In genomic region chr7:100221767-100222444, GRCh38 we compare ENCODE assay signal across 14 cellular contexts. TPM values are rescaled to one million over a fixed set of nuclear protein-coding genes. Genes with fewer than 3 reads are reported as not detected.
DNase-seq lines count a peak whose midpoint lies in the region; ATAC-seq and TF ChIP-seq lines count a peak whose summit lies in the region.
"Had no signal": no experiment of that assay in that cellular context is flagged by ENCODE, and none has a peak within 500 bp of the region (broad histone marks: within the 10 kb centered on the region; RNA-seq: fewer than 3 reads in every experiment).

No MANE protein-coding gene starts in this region.

- peak overlapping the region in 1 of 4 donors; percentile 0 for H3K4me3 ChIP-seq in transverse colon

- POLR2A ChIA-PET in activated CD8-positive, alpha-beta T cell treated with anti-CD3 and anti-CD28 coated beads, Interleukin-2, amount 10 ng/mL, durations not matched to agents 7 days and 5 days (lab: Charles Lee) = interaction anchor here (0.6 to 5.5 kb wide), 17 partner anchors 9 to 207 kb away, joined by 3 to 48 read pairs (median 4); partner anchors contain the start of genes AP4M1, LAMTOR4, MCM7 and ZCWPW1

- WGBS in transverse colon (ENCODE audit: low coverage in 1 of 2), 2 donors = 80 to 90% methylated on average over 2 to 14 of the region's 14 CpGs

- TF ChIP-seq POLR2A in transverse colon (IDR thresholded peaks at IDR 0.05) = no peak

- peak overlapping the region; percentile 98 for H3K27ac Mint-ChIP-seq in activated CD8-positive, alpha-beta T cell treated with anti-CD3 and anti-CD28 coated beads, Interleukin-2, amount 10 ng/mL, durations not matched to agents 7 days and 5 days
- peak overlapping the region; percentile 99 for H3K27ac Mint-ChIP-seq in memory B cell

- CTCF ChIA-PET in activated CD8-positive, alpha-beta T cell treated with anti-CD3 and anti-CD28 coated beads, Interleukin-2, amount 10 ng/mL, durations not matched to agents 7 days and 5 days (lab: Charles Lee) = interaction anchor here (0.7 to 16.0 kb wide), 6 partner anchors 10 to 176 kb away, joined by 3 to 200 read pairs (median 4); partner anchors contain the start of genes GPC2 and STAG3

- peaks cover 61% of the 10 kb centered on the region for H3K36me3 Mint-ChIP-seq in activated CD8-positive, alpha-beta T cell treated with anti-CD3 and anti-CD28 coated beads, Interleukin-2, amount 10 ng/mL, durations not matched to agents 7 days and 5 days (ENCODE audit: low read depth)
- H3K36me3 Mint-ChIP-seq in memory B cell = peaks cover 11% of the 10 kb centered on the region

- no peaks in the 10 kb centered on the region for H3K27me3 Mint-ChIP-seq in activated CD8-positive, alpha-beta T cell treated with anti-CD3 and anti-CD28 coated beads, Interleukin-2, amount 10 ng/mL, durations not matched to agents 7 days and 5 days (ENCODE audit: low read depth)
- H3K27me3 Mint-ChIP-seq in memory B cell = no peaks in the 10 kb centered on the region

- no peaks in the 10 kb centered on the region for H3K27me3 ChIP-seq in transverse colon
- H3K27me3 ChIP-seq: tibial nerve had no signal

- H3K9me3 ChIP-seq in transverse colon = no peaks in the 10 kb centered on the region
- H3K9me3 ChIP-seq: tibial nerve had no signal

- peak overlapping the region; percentile 95 for H3K4me3 Mint-ChIP-seq in activated CD8-positive, alpha-beta T cell treated with anti-CD3 and anti-CD28 coated beads, Interleukin-2, amount 10 ng/mL, durations not matched to agents 7 days and 5 days
- H3K4me3 Mint-ChIP-seq in memory B cell = peak overlapping the region; percentile 93

- no peaks in the 10 kb centered on the region for H3K9me3 Mint-ChIP-seq in activated CD8-positive, alpha-beta T cell treated with anti-CD3 and anti-CD28 coated beads, Interleukin-2, amount 10 ng/mL, durations not matched to agents 7 days and 5 days (ENCODE audit: insufficient read depth)
- no peaks in the 10 kb centered on the region for H3K9me3 Mint-ChIP-seq in memory B cell

- H3K36me3 ChIP-seq in transverse colon = no peaks in the 10 kb centered on the region

- no peak for ATAC-seq in activated CD8-positive, alpha-beta T cell treated with anti-CD3 and anti-CD28 coated beads, Interleukin-2, amount 10 ng/mL, durations not matched to agents 7 days and 5 days
- ATAC-seq in memory B cell (ENCODE audit: low read depth) (no peak), HG03354 (IDR thresholded peaks at IDR 0.05; ENCODE audit: poor library complexity, severe bottlenecking, unreplicated experiment) (no peak)

- in situ Hi-C loops in transverse colon (cut with MboI; ENCODE audit: low pct_ligation_motif_present in 1 of 4, low pct_unique_long_range_greater_than_20kb in 1 of 4, low sequenced_read_pairs in 3 of 4) = no loop called here

- H3K4me1 ChIP-seq in transverse colon = peaks cover 0 to 3% (median 0%) of the 10 kb centered on the region in 4 donors
- H3K4me1 ChIP-seq: tibial nerve had no signal

- H3K4me1 Mint-ChIP-seq in activated CD8-positive, alpha-beta T cell treated with anti-CD3 and anti-CD28 coated beads, Interleukin-2, amount 10 ng/mL, durations not matched to agents 7 days and 5 days (ENCODE audit: low read depth) = peaks cover 62% of the 10 kb centered on the region
- peaks cover 45% of the 10 kb centered on the region for H3K4me1 Mint-ChIP-seq in memory B cell

- peak overlapping the region; percentile 49 to 77 (median 66) for H3K27ac ChIP-seq in transverse colon

- DNase-seq in activated CD8-positive, alpha-beta memory T cell treated with anti-CD3 and anti-CD28 coated beads, Interleukin-2, amount 50 U/mL, for 4 hours = peak; percentile 28
- no peak for DNase-seq in activated CD8-positive, alpha-beta memory T cell treated with anti-CD3 and anti-CD28 coated beads, Interleukin-2, amount 50 U/mL, for 48 hours
- DNase-seq in activated CD8-positive, alpha-beta T cell treated with anti-CD3 and anti-CD28 coated beads, Interleukin-2, amount 10 ng/mL, durations not matched to agents 7 days and 5 days = no peak
- DNase-seq in memory B cell (ENCODE audit: low spot score in 2 of 2) (no peak), transverse colon (no peak), NCI-H187 treated with DMSO at 0.1 percent for 48 hours (lab: John Stamatoyannopoulos, UW) (no peak)
- no peak for DNase-seq in NK-92 treated with Interleukin-12 subunit alpha and Interleukin-12 subunit beta, amount 100 ng/mL, for 24 hours (lab: John Stamatoyannopoulos, UW)
- DNase-seq: nucleus accumbens had no signal

- TF ChIP-seq CTCF in transverse colon (IDR thresholded peaks at IDR 0.05) = no peak

- no peak for TF ChIP-seq EP300 in transverse colon (IDR thresholded peaks at IDR 0.05; ENCODE audit: low read depth)

- intact Hi-C loops in transverse colon (cut with DNase I; ENCODE audit: low total_unique reads) = loop anchor here (5.0 kb wide), 1 partner anchor 90 kb away; no protein-coding TSS in a partner anchor

RNA-seq across cellular contexts. Expression of gene PVRIG, which starts 2.2 kb away (rescaled TPM):
- total RNA-seq in activated CD8-positive, alpha-beta T cell treated with anti-CD3 and anti-CD28 coated beads, Interleukin-2, amount 10 ng/mL, durations not matched to agents 7 days and 5 days = 10 to 100 TPM; 61.6 to 64.8 TPM
- total RNA-seq in transverse colon = 1 to 10 TPM in 2 of 4 donors, not detected in 2; 2.2 to 4.3 TPM
- total RNA-seq: bronchial epithelial cell, H1, kidney epithelial cell, LHCN-M2 had no signal

RNA-seq across cellular contexts. Expression of gene STAG3, which starts 44.2 kb away (rescaled TPM):
- total RNA-seq in activated CD8-positive, alpha-beta T cell treated with anti-CD3 and anti-CD28 coated beads, Interleukin-2, amount 10 ng/mL, durations not matched to agents 7 days and 5 days = 10 to 100 TPM; 16.5 to 20.6 TPM
- 1 to 10 TPM in 2 of 4 donors, under 1 TPM in 1, not detected in 1; 0.96 to 9.4 (median 2.2) TPM for total RNA-seq in transverse colon

RNA-seq across cellular contexts. Expression of gene GPC2, which starts 44.7 kb away (rescaled TPM):
- 1 to 10 TPM; 8.1 to 8.2 TPM for total RNA-seq in activated CD8-positive, alpha-beta T cell treated with anti-CD3 and anti-CD28 coated beads, Interleukin-2, amount 10 ng/mL, durations not matched to agents 7 days and 5 days
- total RNA-seq in transverse colon = 10 to 100 TPM in 2 of 4 donors, 1 to 10 TPM in 1, not detected in 1; 3.5 to 17.2 (median 12.5) TPM

RNA-seq across cellular contexts. Expression of gene GAL3ST4, which starts 53.5 kb away (rescaled TPM):
- 1 to 10 TPM; 2.8 to 3.5 TPM for total RNA-seq in activated CD8-positive, alpha-beta T cell treated with anti-CD3 and anti-CD28 coated beads, Interleukin-2, amount 10 ng/mL, durations not matched to agents 7 days and 5 days
- total RNA-seq in transverse colon = 1 to 10 TPM in 3 of 4 donors, not detected in 1; 2.0 to 5.1 (median 3.8) TPM

Comparison
In these comparisons a context has a peak if more than half of its experiments do, and no peak if none do; other contexts are left out.
1. RNA of gene PVRIG, which starts 2.2 kb away (total RNA-seq): 61.6 to 64.8 TPM in activated CD8-positive, alpha-beta T cell treated with anti-CD3 and anti-CD28 coated beads, Interleukin-2, amount 10 ng/mL, durations not matched to agents 7 days and 5 days; 2.2 to 4.3 TPM in transverse colon; every median in the first group is over 10 times any median in the second.